9 cellular contexts compared by ENCODE assay signal in genomic region chr3:151135548-151136337, GRCh38.
DNase-seq lines count a peak whose midpoint lies in the region; ATAC-seq lines count a peak whose summit lies in the region.
"Had no signal": no experiment of that assay in that cellular context is flagged by ENCODE, and none has a peak within 500 bp of the region (broad histone marks: within the 10 kb centered on the region; RNA-seq: fewer than 3 reads in every experiment).

No MANE protein-coding gene starts in this region.

- DNase-seq in activated T-cell treated with anti-CD3 and anti-CD28 coated beads for 1 hour (ENCODE audit: low read depth) (peak; percentile 11), activated T-cell treated with anti-CD3 and anti-CD28 coated beads for 4 hours (no peak), NCI-H2107 treated with DMSO at 0.1 percent for 48 hours (lab: John Stamatoyannopoulos, UW; ENCODE audit: unreplicated experiment) (peak; percentile 86), amygdala (lab: John Stamatoyannopoulos, UW) (no peak)
- DNase-seq in stimulated activated naive B cell treated with anti-CD40 and anti-IgM and Interleukin-4, amounts not matched to agents 10 μg/mL and 1 μg/mL and 100 μg/mL, for 72 hours, result no peak

- no peaks in the 10 kb centered on the region for H3K9me3 Mint-ChIP-seq in activated naive CD4-positive, alpha-beta T cell treated with anti-CD3 and anti-CD28 coated beads, Interleukin-2, amount 50 U/mL, for 24 hours
- no peaks in the 10 kb centered on the region for H3K9me3 Mint-ChIP-seq in stimulated activated naive B cell treated with anti-CD40 and anti-IgM and Interleukin-4, amounts not matched to agents 10 μg/mL and 1 μg/mL and 100 μg/mL, for 72 hours

- H3K27ac Mint-ChIP-seq in activated naive CD4-positive, alpha-beta T cell treated with anti-CD3 and anti-CD28 coated beads, Interleukin-2, amount 50 U/mL, for 24 hours, result no peak overlapping the region
- peak overlapping the region; percentile 82 for H3K27ac Mint-ChIP-seq in stimulated activated naive B cell treated with anti-CD40 and anti-IgM and Interleukin-4, amounts not matched to agents 10 μg/mL and 1 μg/mL and 100 μg/mL, for 72 hours
- H3K27ac Mint-ChIP-seq: CD14-positive monocyte had no signal

- H3K4me1 Mint-ChIP-seq in activated naive CD4-positive, alpha-beta T cell treated with anti-CD3 and anti-CD28 coated beads, Interleukin-2, amount 50 U/mL, for 24 hours, result peaks cover 20% of the 10 kb centered on the region
- H3K4me1 Mint-ChIP-seq in stimulated activated naive B cell treated with anti-CD40 and anti-IgM and Interleukin-4, amounts not matched to agents 10 μg/mL and 1 μg/mL and 100 μg/mL, for 72 hours, result peaks cover 15 to 21% of the 10 kb centered on the region in 2 donors

- H3K36me3 Mint-ChIP-seq in activated naive CD4-positive, alpha-beta T cell treated with anti-CD3 and anti-CD28 coated beads, Interleukin-2, amount 50 U/mL, for 24 hours, result no peaks in the 10 kb centered on the region
- no peaks in the 10 kb centered on the region for H3K36me3 Mint-ChIP-seq in stimulated activated naive B cell treated with anti-CD40 and anti-IgM and Interleukin-4, amounts not matched to agents 10 μg/mL and 1 μg/mL and 100 μg/mL, for 72 hours
- H3K36me3 Mint-ChIP-seq: CD14-positive monocyte had no signal

- H3K4me3 Mint-ChIP-seq in activated naive CD4-positive, alpha-beta T cell treated with anti-CD3 and anti-CD28 coated beads, Interleukin-2, amount 50 U/mL, for 24 hours, result peak overlapping the region; percentile 19
- no peak overlapping the region for H3K4me3 Mint-ChIP-seq in stimulated activated naive B cell treated with anti-CD40 and anti-IgM and Interleukin-4, amounts not matched to agents 10 μg/mL and 1 μg/mL and 100 μg/mL, for 72 hours
- H3K4me3 Mint-ChIP-seq: CD14-positive monocyte had no signal

- peaks cover 2% of the 10 kb centered on the region for H3K27me3 Mint-ChIP-seq in activated naive CD4-positive, alpha-beta T cell treated with anti-CD3 and anti-CD28 coated beads, Interleukin-2, amount 50 U/mL, for 24 hours
- peaks cover 14 to 16% of the 10 kb centered on the region in 2 donors for H3K27me3 Mint-ChIP-seq in stimulated activated naive B cell treated with anti-CD40 and anti-IgM and Interleukin-4, amounts not matched to agents 10 μg/mL and 1 μg/mL and 100 μg/mL, for 72 hours

- peak; percentile 77 to 88 for ATAC-seq in stimulated activated naive B cell treated with anti-CD40 and anti-IgM and Interleukin-4, amounts not matched to agents 10 μg/mL and 1 μg/mL and 100 μg/mL, for 72 hours (replicated peaks)
- ATAC-seq in GM18498 (IDR thresholded peaks at IDR 0.05; ENCODE audit: unreplicated experiment) (no peak), HG02678 (IDR thresholded peaks at IDR 0.05; ENCODE audit: unreplicated experiment) (no peak)

Comparison
In these comparisons a context has a peak if more than half of its experiments do, and no peak if none do; other contexts are left out.
1. DNase-seq: peak in activated T-cell treated with anti-CD3 and anti-CD28 coated beads for 1 hour (single experiment) and NCI-H2107 treated with DMSO at 0.1 percent for 48 hours (single experiment); none in activated T-cell treated with anti-CD3 and anti-CD28 coated beads for 4 hours (single experiment), stimulated activated naive B cell treated with anti-CD40 and anti-IgM and Interleukin-4, amounts not matched to agents 10 μg/mL and 1 μg/mL and 100 μg/mL, for 72 hours (single experiment) and amygdala (0 of 56).
2. ATAC-seq: peak in stimulated activated naive B cell treated with anti-CD40 and anti-IgM and Interleukin-4, amounts not matched to agents 10 μg/mL and 1 μg/mL and 100 μg/mL, for 72 hours (2 of 2); none in GM18498 (single experiment) and HG02678 (single experiment).